ENCODE assay signal across 19 cellular contexts in the genomic region with DNA sequence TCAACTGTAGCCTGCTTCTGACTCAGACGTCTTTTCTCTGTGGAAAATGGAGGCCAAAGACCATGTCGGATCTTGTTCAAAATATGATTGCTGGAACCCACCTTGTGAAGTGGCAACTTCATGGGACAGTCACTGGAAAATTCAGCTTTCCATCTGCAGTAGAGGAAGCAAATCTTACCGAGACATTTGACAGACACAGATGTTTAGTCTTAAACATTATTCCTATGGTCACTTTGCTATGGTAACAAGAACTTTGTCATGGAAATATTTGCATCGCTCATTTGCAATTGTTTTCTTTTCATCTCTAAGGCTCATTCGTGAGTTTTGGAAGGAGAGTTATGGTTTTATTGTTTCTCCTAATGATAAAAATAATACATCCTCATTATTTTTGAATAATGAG.
DNase-seq lines count a peak whose midpoint lies in the region; ATAC-seq, FAIRE-seq and TF ChIP-seq lines count a peak whose summit lies in the region.
"Had no signal": no experiment of that assay in that cellular context is flagged by ENCODE, and none has a peak within 500 bp of the region (broad histone marks: within the 10 kb centered on the region; RNA-seq: fewer than 3 reads in every experiment).

No MANE protein-coding gene starts in this region.

- no peaks in the 10 kb centered on the region for H4K20me1 ChIP-seq in GM23338 (replicated peaks; ENCODE audit: insufficient read depth)

- H3K27me3 ChIP-seq in GM23338 (ENCODE audit: insufficient read depth) (no peaks in the 10 kb centered on the region), neutrophil (no peaks in the 10 kb centered on the region), Peyer's patch (no peaks in the 10 kb centered on the region)
- H3K27me3 ChIP-seq: SJCRH30, uterus had no signal

- H3K36me3 ChIP-seq in GM23338 (ENCODE audit: insufficient read depth) (no peaks in the 10 kb centered on the region), neutrophil (no peaks in the 10 kb centered on the region), mucosa of descending colon (ENCODE audit: low read depth) (no peaks in the 10 kb centered on the region), Peyer's patch (no peaks in the 10 kb centered on the region)
- H3K36me3 ChIP-seq: SJCRH30, uterus had no signal

- peaks cover 2% of the 10 kb centered on the region for H3K27me3 Mint-ChIP-seq in GM23338 (ENCODE audit: insufficient read depth, low read depth, poor library complexity)
- H3K27me3 Mint-ChIP-seq: dendritic cell treated with granulocyte-macrophage colony-stimulating factor and Interleukin-4, amounts not matched to agents 40 ng/mL and 50 ng/mL, for 4 days had no signal

- peaks cover 29% of the 10 kb centered on the region for H3K4me1 Mint-ChIP-seq in GM23338

- H3K9me3 ChIP-seq in neutrophil (no peaks in the 10 kb centered on the region), mucosa of descending colon (no peaks in the 10 kb centered on the region), Peyer's patch (no peaks in the 10 kb centered on the region)
- H3K9me3 ChIP-seq: SJCRH30, uterus had no signal

- TF ChIP-seq POLR2A in Peyer's patch (IDR thresholded peaks at IDR 0.05): no peak

- no peaks in the 10 kb centered on the region for H3F3A ChIP-seq in GM23338 (replicated peaks; ENCODE audit: low read depth)

- DNase-seq in GM23338 (ENCODE audit: low spot score) (no peak), NCI-H1048 (lab: John Stamatoyannopoulos, UW) (peak; percentile 69), cardiac fibroblast (ENCODE audit: low read depth in 2 of 2) (peak; percentile 63 to 65), mucosa of descending colon (no peak), Peyer's patch (no peak), RCC 7860 (ENCODE audit: low spot score) (no peak)
- DNase-seq: activated CD4-positive, CD25-positive, alpha-beta regulatory T cell treated with anti-CD3 and anti-CD28 coated beads, Interleukin-2, amount 50 U/mL, for 72 hours; activated naive CD4-positive, alpha-beta T cell treated with Interleukin-2 at 50 U/mL for 16 hours; AML-193; COR-L47; NCI-H1092 treated with DMSO at 0.1 percent for 48 hours; NCI-H510A treated with DMSO at 0.1 percent for 48 hours; SJCRH30; stimulated activated CD4-positive, alpha-beta T cell treated with anti-CD3 and anti-CD28 coated beads, Interleukin-1b, Interleukin-23, amount 100 ng/mL, for 48 hours; uterus had no signal

- FAIRE-seq in RCC 7860 (lab: Jason Lieb, UNC): no peak
- FAIRE-seq: K562 had no signal

- H3K4me3 ChIP-seq in GM23338 (no peak overlapping the region), cardiac fibroblast (replicated peaks in 1 of 2; ENCODE audit: low read depth in 2 of 2, low read length in 2 of 2) (no peak overlapping the region), neutrophil (ENCODE audit: low read depth in 1 of 2, low read length in 1 of 2) (no peak overlapping the region), mucosa of descending colon (no peak overlapping the region), Peyer's patch (no peak overlapping the region)
- H3K4me3 ChIP-seq: K562, SJCRH30, uterus had no signal

- H3K4me1 ChIP-seq in GM23338 (ENCODE audit: insufficient read depth) (peaks cover 30% of the 10 kb centered on the region), neutrophil (ENCODE audit: control insufficient read depth in 1 of 2, insufficient read depth in 1 of 2, low read depth in 1 of 2, low read length in 1 of 2) (peaks cover 63 to 69% of the 10 kb centered on the region in 2 experiments), mucosa of descending colon (ENCODE audit: low read depth) (peaks cover 3% of the 10 kb centered on the region), Peyer's patch (no peaks in the 10 kb centered on the region)
- H3K4me1 ChIP-seq: uterus had no signal

- no peaks in the 10 kb centered on the region for H3K79me2 ChIP-seq in GM23338 (replicated peaks; ENCODE audit: insufficient read depth)

- no peak overlapping the region for H2AFZ ChIP-seq in GM23338

- no peak for TF ChIP-seq CTCF in GM23338 (conservative IDR thresholded peaks at IDR 0.05; ENCODE audit: low read depth in 2 of 2)
- TF ChIP-seq CTCF in cardiac fibroblast (IDR thresholded peaks at IDR 0.05; ENCODE audit: low read depth, low read length): no peak
- no peak for TF ChIP-seq CTCF in neutrophil (IDR thresholded peaks at IDR 0.05)
- TF ChIP-seq CTCF in mucosa of descending colon (IDR thresholded peaks at IDR 0.05): no peak
- TF ChIP-seq CTCF in Peyer's patch (IDR thresholded peaks at IDR 0.05): no peak

- H3K9me3 Mint-ChIP-seq in GM23338: no peaks in the 10 kb centered on the region
- H3K9me3 Mint-ChIP-seq: dendritic cell treated with granulocyte-macrophage colony-stimulating factor and Interleukin-4, amounts not matched to agents 40 ng/mL and 50 ng/mL, for 4 days had no signal

- peak overlapping the region; percentile 39 for H3K27ac Mint-ChIP-seq in GM23338
- H3K27ac Mint-ChIP-seq: dendritic cell treated with granulocyte-macrophage colony-stimulating factor and Interleukin-4, amounts not matched to agents 40 ng/mL and 50 ng/mL, for 4 days had no signal

- peak overlapping the region; percentile 30 for H3K4me2 ChIP-seq in GM23338

- no peaks in the 10 kb centered on the region for H3K36me3 Mint-ChIP-seq in GM23338 (ENCODE audit: low read depth)

- H3K27ac ChIP-seq in GM23338 (ENCODE audit: low read depth) (0 out of 2 replicates have a peak overlapping the region, but pooled peaks have one; percentile 24), neutrophil (peak overlapping the region; percentile 17), Peyer's patch (no peak overlapping the region)
- H3K27ac ChIP-seq: SJCRH30, uterus had no signal

- H3K9me2 ChIP-seq in GM23338 (ENCODE audit: insufficient read depth): no peaks in the 10 kb centered on the region

- ATAC-seq in GM23338: no peak
- no peak for ATAC-seq in mucosa of descending colon
- ATAC-seq: K562, sciatic nerve had no signal

- intact Hi-C loops in mucosa of descending colon (cut with DNase I, micrococcal nuclease): no loop called here

- H3K4me3 Mint-ChIP-seq in GM23338: no peak overlapping the region
- H3K4me3 Mint-ChIP-seq: dendritic cell treated with granulocyte-macrophage colony-stimulating factor and Interleukin-4, amounts not matched to agents 40 ng/mL and 50 ng/mL, for 4 days had no signal

TF ChIP-seq in GM23338, 12 proteins besides CTCF, POLR2A, EP300 and RAD21 (continues in another document):
- TF ChIP-seq ZNF331 (CRISPR knock-in tag; IDR thresholded peaks at IDR 0.05; ENCODE audit: low read depth) (no peak), STAT1 (IDR thresholded peaks at IDR 0.05; ENCODE audit: unreplicated experiment) (no peak), EZH2 (IDR thresholded peaks at IDR 0.05; ENCODE audit: low read depth, unreplicated experiment) (no peak), ZNF114 (CRISPR knock-in tag; IDR thresholded peaks at IDR 0.05) (no peak), CREB1 (CRISPR knock-in tag; IDR thresholded peaks at IDR 0.05; ENCODE audit: low read depth) (no peak)

Comparison
In these comparisons a context has a peak if more than half of its experiments do, and no peak if none do; other contexts are left out.
1. DNase-seq: peak in NCI-H1048 (single experiment) and cardiac fibroblast (2 of 2); none in GM23338 (single experiment), mucosa of descending colon (0 of 3), Peyer's patch (0 of 3) and RCC 7860 (single experiment).
2. H3K27ac ChIP-seq: peak in GM23338 (single experiment) and neutrophil (single experiment); none in Peyer's patch (0 of 4).